Comparison of ENCODE assay signal across 17 cellular contexts in genomic region chr15:101646652-101647051, GRCh38. TPM values are rescaled to one million over a fixed set of nuclear protein-coding genes. Genes with fewer than 3 reads are reported as not detected.
DNase-seq lines count a peak whose midpoint lies in the region; FAIRE-seq and TF ChIP-seq lines count a peak whose summit lies in the region.
"Had no signal": no experiment of that assay in that cellular context is flagged by ENCODE, and none has a peak within 500 bp of the region (broad histone marks: within the 10 kb centered on the region; RNA-seq: fewer than 3 reads in every experiment).

No MANE protein-coding gene starts in this region.

- TF ChIP-seq EP300 in sigmoid colon (IDR thresholded peaks at IDR 0.05), result no peak

- 39 to 71% methylated on average over 8 of the region's 8 CpGs for WGBS in sigmoid colon, 2 donors
- WGBS in small intestine, 3 donors, result 54 to 62% (median 59%) methylated on average over 8 of the region's 8 CpGs

- H3K79me2 ChIP-seq in osteoblast (ENCODE audit: insufficient read depth, low read length), result peaks cover 51% of the 10 kb centered on the region

- H2AFZ ChIP-seq in osteoblast (ENCODE audit: low read length), result no peak overlapping the region

- peak overlapping the region; percentile 24 for H3K27ac ChIP-seq in osteoblast (ENCODE audit: low read depth, low read length)
- no peak overlapping the region for H3K27ac ChIP-seq in sigmoid colon
- H3K27ac ChIP-seq in small intestine (ENCODE audit: low read depth in 1 of 2, low read length in 1 of 2), result no peak overlapping the region
- H3K27ac ChIP-seq: lower lobe of right lung, ovary, VCaP had no signal

- DNase-seq in DMS79 treated with DMSO at 0.1 percent for 48 hours (lab: John Stamatoyannopoulos, UW), result peak; percentile 22
- DNase-seq in DMS79 (lab: John Stamatoyannopoulos, UW), result no peak
- peak; percentile 49 for DNase-seq in NCI-H460 (ENCODE audit: extremely low read depth, low read depth)
- DNase-seq in fibroblast of the aortic adventitia (ENCODE audit: low read depth), result peak; percentile 14
- no peak for DNase-seq in osteoblast (ENCODE audit: insufficient read length, low spot score, missing footprints)
- no peak for DNase-seq in sigmoid colon
- DNase-seq in small intestine, result no peak
- DNase-seq in NCI-H146 (lab: John Stamatoyannopoulos, UW), result no peak
- DNase-seq: aorta, C1 segment of cervical spinal cord, cerebellar nuclear complex, DND-41, lower lobe of right lung, NCI-H1436, trophoblast cell had no signal

- intact Hi-C loops in sigmoid colon (cut with DNase I), result loop anchor here (10.0 kb wide), 1 partner anchor 142 kb away; no protein-coding TSS in a partner anchor

- no peak overlapping the region for H3K4me2 ChIP-seq in osteoblast (ENCODE audit: insufficient read depth, low read length)

- H3K36me3 ChIP-seq in osteoblast (ENCODE audit: insufficient read depth, low read length) (peaks cover 67% of the 10 kb centered on the region), sigmoid colon (peaks cover 17 to 82% (median 30%) of the 10 kb centered on the region in 4 donors), small intestine (ENCODE audit: control insufficient read depth in 2 of 2, insufficient read depth in 2 of 2, low read length in 2 of 2) (peaks cover 8 to 16% of the 10 kb centered on the region in 2 donors)
- H3K36me3 ChIP-seq: ovary had no signal

- H3K9me3 ChIP-seq in osteoblast (ENCODE audit: low read depth, low read length), result no peaks in the 10 kb centered on the region
- no peaks in the 10 kb centered on the region for H3K9me3 ChIP-seq in sigmoid colon
- H3K9me3 ChIP-seq in small intestine (ENCODE audit: control insufficient read depth, low read depth), result no peaks in the 10 kb centered on the region
- H3K9me3 ChIP-seq: lower lobe of right lung, ovary had no signal

- H3K4me3 ChIP-seq in fibroblast of the aortic adventitia (ENCODE audit: low read depth, low read length) (no peak overlapping the region), osteoblast (ENCODE audit: insufficient read depth, low read length) (no peak overlapping the region), sigmoid colon (no peak overlapping the region), small intestine (ENCODE audit: low read depth in 1 of 2, low read length in 2 of 2) (no peak overlapping the region)
- H3K4me3 ChIP-seq: lower lobe of right lung, ovary had no signal

- FAIRE-seq in small intestine (lab: Jason Lieb, UNC), result no peak

- H3K27me3 ChIP-seq in osteoblast (ENCODE audit: insufficient read depth, low read length), result no peaks in the 10 kb centered on the region
- H3K27me3 ChIP-seq in sigmoid colon, result no peaks in the 10 kb centered on the region
- H3K27me3 ChIP-seq in small intestine (ENCODE audit: control insufficient read depth in 2 of 2, insufficient read depth in 2 of 2, low read length in 2 of 2), result no peaks in the 10 kb centered on the region
- H3K27me3 ChIP-seq: ovary had no signal

- TF ChIP-seq CTCF in fibroblast of the aortic adventitia (IDR thresholded peaks at IDR 0.05; ENCODE audit: insufficient read depth, low read length), result no peak
- TF ChIP-seq CTCF in osteoblast (IDR thresholded peaks at IDR 0.05; ENCODE audit: extremely low read depth, low read depth, low read length), result no peak
- TF ChIP-seq CTCF in sigmoid colon (IDR thresholded peaks at IDR 0.05), result no peak

- peaks cover 29% of the 10 kb centered on the region for H4K20me1 ChIP-seq in osteoblast (ENCODE audit: insufficient read depth, low read length)

- H3K4me1 ChIP-seq in osteoblast (ENCODE audit: insufficient read depth, low read length) (peaks cover 13% of the 10 kb centered on the region), sigmoid colon (peaks cover 0 to 27% (median 24%) of the 10 kb centered on the region in 4 donors), small intestine (ENCODE audit: control insufficient read depth in 2 of 2, insufficient read depth in 1 of 2, low read depth in 1 of 2, low read length in 1 of 2) (peaks cover 3 to 12% of the 10 kb centered on the region in 2 donors)

- TF ChIP-seq POLR2A in sigmoid colon (IDR thresholded peaks at IDR 0.05), result no peak

RNA-seq across cellular contexts. Expression of gene TM2D3, which starts 5.5 kb away (rescaled TPM):
- total RNA-seq in NCI-H460 (2014; rRNA removed; shearing (Covaris generic)), result 32.3 and 35.8 TPM in 2 replicates
- 30.5 and 53.1 TPM in 2 replicates for polyA plus RNA-seq in NCI-H460 (2014; cell fraction: nucleus; rRNA removed)
- total RNA-seq in fibroblast of the aortic adventitia (ENCODE audit: low replicate concordance) (37.0 and 41.8 TPM in 2 replicates), osteoblast (31.8 and 32.6 TPM in 2 replicates), sigmoid colon (10 to 100 TPM; 49.3 to 61.4 (median 56.3) TPM)
- polyA plus RNA-seq in sigmoid colon (10 to 100 TPM; 17.1 to 35.6 (median 19.2) TPM), small intestine (10 to 100 TPM; 19.0 to 38.2 (median 24.9) TPM)

Comparison
In these comparisons a context has a peak if more than half of its experiments do, and no peak if none do; other contexts are left out.
1. DNase-seq: peak in DMS79 treated with DMSO at 0.1 percent for 48 hours (single experiment), NCI-H460 (single experiment) and fibroblast of the aortic adventitia (single experiment); none in DMS79 (single experiment), osteoblast (single experiment), sigmoid colon (single experiment), small intestine (single experiment) and NCI-H146 (single experiment).